ENCODE assay signal across 8 cellular contexts in genomic region chr4:156971168-156971601, GRCh38. TPM values are rescaled to one million over a fixed set of nuclear protein-coding genes. Genes with fewer than 3 reads are reported as not detected.
DNase-seq lines count a peak whose midpoint lies in the region; ATAC-seq, FAIRE-seq and TF ChIP-seq lines count a peak whose summit lies in the region.

No MANE protein-coding gene starts in this region.

- FAIRE-seq in H54 (lab: Jason Lieb, UNC): no peak

- peaks cover 4% of the 10 kb centered on the region; the same call in 1 of the 2 replicates for H3K36me3 ChIP-seq in SJSA1

- H3K27ac ChIP-seq in SJSA1: peak overlapping the region; percentile 81

- TF ChIP-seq CTCF in fibroblast of the aortic adventitia (IDR thresholded peaks at IDR 0.05; ENCODE audit: insufficient read depth, low read length) (no peak), osteocyte (IDR thresholded peaks at IDR 0.05) (no peak)

- no peaks in the 10 kb centered on the region for H3K9me3 ChIP-seq in SJSA1 (replicated peaks)

- no peaks in the 10 kb centered on the region for H3K27me3 ChIP-seq in SJSA1 (replicated peaks)

- H3K27me3 Mint-ChIP-seq in osteocyte (ENCODE audit: unreplicated experiment): no peaks in the 10 kb centered on the region

- peak in 1 of 2 experiments; percentile 47 for DNase-seq in SJSA1 (ENCODE audit: low read depth in 1 of 2, low spot score in 2 of 2)
- no peak for DNase-seq in fibroblast of the aortic adventitia (ENCODE audit: low read depth)
- DNase-seq in osteocyte (ENCODE audit: extremely low spot score, unreplicated experiment): no peak
- no peak for DNase-seq in H54 (ENCODE audit: insufficient read length, low spot score)
- DNase-seq in LoVo (ENCODE audit: low spot score): no peak
- no peak for DNase-seq in activated CD4-positive, alpha-beta T cell treated with anti-CD3 and anti-CD28 coated beads for 4 hours

- no peak for TF ChIP-seq POLR2A in H54 (IDR thresholded peaks at IDR 0.05; ENCODE audit: low read depth, low read length)

- ATAC-seq in GM19324 (IDR thresholded peaks at IDR 0.05; ENCODE audit: low FRiP score, unreplicated experiment): peak; percentile 24
- ATAC-seq in HG03565 (IDR thresholded peaks at IDR 0.05; ENCODE audit: unreplicated experiment): no peak

- H3K27ac Mint-ChIP-seq in osteocyte (ENCODE audit: unreplicated experiment): peak overlapping the region; percentile 84

- H3K4me3 ChIP-seq in SJSA1 (peak overlapping the region; percentile 70), fibroblast of the aortic adventitia (ENCODE audit: low read depth, low read length) (peak overlapping the region; percentile 87)

- peaks cover 55% of the 10 kb centered on the region for H3K4me1 ChIP-seq in SJSA1 (replicated peaks)

- H3K9me3 Mint-ChIP-seq in osteocyte (ENCODE audit: unreplicated experiment): no peaks in the 10 kb centered on the region

- H3K4me3 Mint-ChIP-seq in osteocyte (ENCODE audit: unreplicated experiment): peak overlapping the region; percentile 91

- no peaks in the 10 kb centered on the region for H3K36me3 Mint-ChIP-seq in osteocyte (ENCODE audit: unreplicated experiment)

- peaks cover 77% of the 10 kb centered on the region for H3K4me1 Mint-ChIP-seq in osteocyte (ENCODE audit: unreplicated experiment)

RNA-seq across cellular contexts. Expression of gene PDGFC, which starts 0.4 kb away (rescaled TPM):
- total RNA-seq in SJSA1 (2014; rRNA removed; shearing (Covaris generic)): 63.0 and 73.1 TPM in 2 replicates
- total RNA-seq in fibroblast of the aortic adventitia (ENCODE audit: low replicate concordance) (30.5 and 42.8 TPM in 2 replicates), osteocyte (21.8 and 25.4 TPM in 2 replicates)
